Comparison of ENCODE assay signal across 18 cellular contexts in the genomic region with DNA sequence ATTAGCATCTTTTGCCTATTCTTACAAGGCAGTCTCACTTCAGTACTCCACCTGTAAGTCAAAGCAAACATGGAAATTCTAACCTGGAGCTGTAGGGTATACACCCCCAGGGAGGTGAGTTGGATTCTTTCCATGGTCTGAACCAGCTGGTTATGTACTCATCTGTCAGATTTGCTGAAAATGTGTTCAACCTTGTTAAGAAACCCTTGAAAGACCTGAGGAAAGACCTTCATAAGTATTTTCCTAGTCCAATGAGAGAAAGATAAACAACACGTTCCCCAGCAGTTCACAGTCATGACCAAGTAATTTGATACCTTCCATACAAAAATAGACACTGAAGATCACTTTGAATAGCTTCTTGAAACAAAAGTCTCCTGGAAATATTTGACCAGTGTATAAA. TPM values are rescaled to one million over a fixed set of nuclear protein-coding genes. Genes with fewer than 3 reads are reported as not detected.
A peak's percentile ranks its signal among the peaks of the same experiment; 100 is the strongest.
DNase-seq lines count a peak whose midpoint lies in the region; ATAC-seq, FAIRE-seq and TF ChIP-seq lines count a peak whose summit lies in the region.
"Had no signal": no experiment of that assay in that cellular context is flagged by ENCODE, and none has a peak within 500 bp of the region (broad histone marks: within the 10 kb centered on the region; RNA-seq: fewer than 3 reads in every experiment).

No MANE protein-coding gene starts in this region.

- 18 to 21% methylated on average over 1 of the region's 1 CpG for WGBS in thyroid gland, 2 donors

- H3K36me3 ChIP-seq in astrocyte (ENCODE audit: insufficient read depth, low read length) = no peaks in the 10 kb centered on the region
- no peaks in the 10 kb centered on the region for H3K36me3 ChIP-seq in thyroid gland

- TF ChIP-seq CTCF in astrocyte (IDR thresholded peaks at IDR 0.05; ENCODE audit: insufficient read depth, low read depth, low read length) = no peak
- no peak for TF ChIP-seq CTCF in thyroid gland (IDR thresholded peaks at IDR 0.05)

- H3K79me2 ChIP-seq in astrocyte (ENCODE audit: insufficient read depth, low read length) = no peaks in the 10 kb centered on the region

- H3K9me3 Mint-ChIP-seq in astrocyte (ENCODE audit: unreplicated experiment) = no peaks in the 10 kb centered on the region
- no peaks in the 10 kb centered on the region for H3K9me3 Mint-ChIP-seq in effector memory CD8-positive, alpha-beta T cell

- no peak overlapping the region for H3K4me2 ChIP-seq in astrocyte (ENCODE audit: low read length)

- intact Hi-C loops in thyroid gland (cut with DNase I) = loop anchor here (10.0 kb wide), 1 partner anchor 165 kb away; no protein-coding TSS in a partner anchor

- FAIRE-seq in astrocyte (lab: Jason Lieb, UNC) = no peak
- FAIRE-seq: G401.6 had no signal

- H3K4me1 Mint-ChIP-seq in astrocyte (ENCODE audit: low read depth, unreplicated experiment) = peaks cover 4% of the 10 kb centered on the region
- peaks cover 0 to 2% of the 10 kb centered on the region in 2 donors for H3K4me1 Mint-ChIP-seq in effector memory CD8-positive, alpha-beta T cell (ENCODE audit: low read depth in 2 of 2)
- H3K4me1 Mint-ChIP-seq: central memory CD8-positive, alpha-beta T cell had no signal

- H4K20me1 ChIP-seq in astrocyte (ENCODE audit: insufficient read depth, low read length) = no peaks in the 10 kb centered on the region

- H3K27me3 ChIP-seq in astrocyte (ENCODE audit: insufficient read depth, low read length) = no peaks in the 10 kb centered on the region
- no peaks in the 10 kb centered on the region for H3K27me3 ChIP-seq in thyroid gland

- no peak overlapping the region for H2AFZ ChIP-seq in astrocyte (ENCODE audit: low read depth, low read length)

- H3K9ac ChIP-seq in astrocyte (ENCODE audit: low read length) = no peak overlapping the region

- no peak for ATAC-seq in effector memory CD8-positive, alpha-beta T cell (replicated peaks)
- no peak for ATAC-seq in HG03039 (IDR thresholded peaks at IDR 0.05; ENCODE audit: unreplicated experiment)
- ATAC-seq: naive thymus-derived CD4-positive, alpha-beta T cell had no signal

- no peak overlapping the region for H3K27ac Mint-ChIP-seq in astrocyte (ENCODE audit: unreplicated experiment)
- H3K27ac Mint-ChIP-seq in effector memory CD8-positive, alpha-beta T cell = no peak overlapping the region
- H3K27ac Mint-ChIP-seq: naive thymus-derived CD4-positive, alpha-beta T cell had no signal

- H3K4me3 Mint-ChIP-seq in astrocyte (ENCODE audit: unreplicated experiment) = no peak overlapping the region
- no peak overlapping the region for H3K4me3 Mint-ChIP-seq in effector memory CD8-positive, alpha-beta T cell
- H3K4me3 Mint-ChIP-seq: central memory CD8-positive, alpha-beta T cell; naive thymus-derived CD4-positive, alpha-beta T cell had no signal

- H3K9me3 ChIP-seq in astrocyte (ENCODE audit: insufficient read depth, low read depth, low read length) = no peaks in the 10 kb centered on the region
- H3K9me3 ChIP-seq in thyroid gland = no peaks in the 10 kb centered on the region

- peaks cover 6% of the 10 kb centered on the region for H3K27me3 Mint-ChIP-seq in astrocyte (ENCODE audit: low read depth, unreplicated experiment)
- no peaks in the 10 kb centered on the region for H3K27me3 Mint-ChIP-seq in effector memory CD8-positive, alpha-beta T cell

- TF ChIP-seq POLR2A in thyroid gland (IDR thresholded peaks at IDR 0.05) = peak in 1 of 2 donors; percentile 2

- no peak overlapping the region for H3K4me3 ChIP-seq in astrocyte (ENCODE audit: insufficient read depth, low read depth, low read length)
- no peak overlapping the region for H3K4me3 ChIP-seq in thyroid gland (replicated peaks in 1 of 3)

- H3K27ac ChIP-seq in astrocyte (ENCODE audit: low read depth, low read length) (no peak overlapping the region), thyroid gland (peak overlapping the region; percentile 48 to 80 (median 78))

- H3K36me3 Mint-ChIP-seq in astrocyte (ENCODE audit: low read depth, unreplicated experiment) = no peaks in the 10 kb centered on the region
- H3K36me3 Mint-ChIP-seq in effector memory CD8-positive, alpha-beta T cell (ENCODE audit: insufficient read depth) = no peaks in the 10 kb centered on the region
- H3K36me3 Mint-ChIP-seq: naive thymus-derived CD4-positive, alpha-beta T cell had no signal

- peak; percentile 78 for DNase-seq in NCI-H1436 (lab: John Stamatoyannopoulos, UW)
- peak; percentile 98 for DNase-seq in NCI-H2171 treated with DMSO at 0.1 percent for 48 hours (lab: John Stamatoyannopoulos, UW)
- peak; percentile 2 for DNase-seq in astrocyte (ENCODE audit: low read depth)
- peak; percentile 64 to 74 for DNase-seq in thyroid gland
- no peak for DNase-seq in effector memory CD8-positive, alpha-beta T cell
- no peak for DNase-seq in GM19238 (ENCODE audit: insufficient read length, low spot score)
- DNase-seq: activated CD4-positive, alpha-beta T cell treated with anti-CD3 and anti-CD28 coated beads, Interleukin-2, amount 50 U/mL, for 1 hour; activated gamma-delta T cell treated with Interleukin-2 at 50 U/mL for 16 hours; amniotic stem cell; effector CD4-positive, alpha-beta T cell; head of caudate nucleus; naive thymus-derived CD4-positive, alpha-beta T cell; NCI-H1694; Right ventricle myocardium superior; stimulated activated CD4-positive, alpha-beta T cell treated with anti-CD3 and anti-CD28 coated beads, Interleukin-4, amount 100 ng/mL, for 1 hour had no signal

- H3K4me1 ChIP-seq in astrocyte (ENCODE audit: insufficient read depth, low read length) = no peaks in the 10 kb centered on the region
- H3K4me1 ChIP-seq in thyroid gland = peaks cover 5 to 6% of the 10 kb centered on the region in 2 donors

RNA-seq across cellular contexts. Expression of a gene that starts 42.5 kb away (rescaled TPM):
- 12.0 and 12.8 TPM in 2 replicates for total RNA-seq in astrocyte
- total RNA-seq in thyroid gland = 100 to 1,000 TPM; 333 to 768 (median 629) TPM
- total RNA-seq: naive thymus-derived CD4-positive, alpha-beta T cell had no signal

Comparison
In these comparisons a context has a peak if more than half of its experiments do, and no peak if none do; other contexts are left out.
1. DNase-seq: peak in NCI-H1436 (single experiment), NCI-H2171 treated with DMSO at 0.1 percent for 48 hours (single experiment), astrocyte (single experiment) and thyroid gland (2 of 2); none in effector memory CD8-positive, alpha-beta T cell (0 of 3) and GM19238 (single experiment).
2. RNA of a gene that starts 42.5 kb away (total RNA-seq): 333 to 768 TPM in thyroid gland; 12.0 to 12.8 TPM in astrocyte; every median in the first group is over 10 times any median in the second.